10 cellular contexts compared by ENCODE assay signal in the genomic region with DNA sequence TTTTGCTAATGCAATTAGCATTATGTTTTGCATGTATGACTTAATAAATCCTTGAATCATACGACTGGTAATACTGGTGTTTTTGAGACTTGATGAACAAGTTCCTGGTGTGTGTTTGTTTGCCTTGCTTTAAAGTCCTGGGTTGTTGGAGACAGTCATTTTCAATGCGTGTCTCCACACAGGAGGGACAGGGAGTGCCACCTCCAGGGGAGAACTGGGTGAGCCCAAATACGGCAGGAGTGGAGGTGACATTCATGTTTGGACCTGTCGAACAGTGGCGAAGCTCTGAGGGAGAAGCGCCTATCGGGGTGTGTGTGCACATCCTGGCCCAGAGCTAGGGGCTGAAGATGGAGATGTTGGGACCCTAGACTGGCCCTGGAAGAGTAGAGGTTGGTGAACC. TPM values are rescaled to one million over a fixed set of nuclear protein-coding genes. Genes with fewer than 3 reads are reported as not detected.
DNase-seq lines count a peak whose midpoint lies in the region; ATAC-seq and TF ChIP-seq lines count a peak whose summit lies in the region.
"Had no signal": no experiment of that assay in that cellular context is flagged by ENCODE, and none has a peak within 500 bp of the region (broad histone marks: within the 10 kb centered on the region; RNA-seq: fewer than 3 reads in every experiment).

No MANE protein-coding gene starts in this region.

- peak; percentile 38 for TF ChIP-seq CTCF in epithelial cell of esophagus (IDR thresholded peaks at IDR 0.05; ENCODE audit: insufficient read depth, low read depth, low read length, missing control alignments)
- no peak for TF ChIP-seq CTCF in osteocyte (IDR thresholded peaks at IDR 0.05)

- H3K27me3 ChIP-seq in CD4-positive, CD25-positive, alpha-beta regulatory T cell (ENCODE audit: control insufficient read depth, insufficient read depth, low read length), result no peaks in the 10 kb centered on the region
- H3K27me3 ChIP-seq in HUES48 (ENCODE audit: control insufficient read depth, insufficient read depth, low read length), result no peaks in the 10 kb centered on the region

- H3K36me3 ChIP-seq in CD4-positive, CD25-positive, alpha-beta regulatory T cell (ENCODE audit: control insufficient read depth, insufficient read depth, low read length), result peaks cover 64% of the 10 kb centered on the region
- H3K36me3 ChIP-seq in HUES48 (ENCODE audit: control insufficient read depth, insufficient read depth, low read length), result peaks cover 87% of the 10 kb centered on the region

- no peaks in the 10 kb centered on the region for H3K9me3 Mint-ChIP-seq in CD4-positive, CD25-positive, alpha-beta regulatory T cell
- no peaks in the 10 kb centered on the region for H3K9me3 Mint-ChIP-seq in osteocyte (ENCODE audit: unreplicated experiment)

- no peak for DNase-seq in CD4-positive, CD25-positive, alpha-beta regulatory T cell
- DNase-seq in epithelial cell of esophagus (ENCODE audit: low read depth) (peak; percentile 98), osteocyte (ENCODE audit: extremely low spot score, unreplicated experiment) (no peak), AML-193 (lab: John Stamatoyannopoulos, UW) (no peak), NCI-H1436 (lab: John Stamatoyannopoulos, UW) (no peak)
- DNase-seq in activated CD8-positive, alpha-beta memory T cell treated with anti-CD3 and anti-CD28 coated beads, Interleukin-2, amount 50 U/mL, for 48 hours, result no peak
- DNase-seq: foreskin fibroblast; NCI-H1092; stimulated activated CD4-positive, alpha-beta T cell treated with anti-CD3 and anti-CD28 coated beads, Interleukin-15, amount 100 ng/mL, for 24 hours had no signal

- H3K4me1 Mint-ChIP-seq in CD4-positive, CD25-positive, alpha-beta regulatory T cell, result peaks cover 0 to 10% (median 7%) of the 10 kb centered on the region in 4 donors
- peaks cover 5% of the 10 kb centered on the region for H3K4me1 Mint-ChIP-seq in osteocyte (ENCODE audit: unreplicated experiment)

- peaks cover 39% of the 10 kb centered on the region for H3K36me3 Mint-ChIP-seq in CD4-positive, CD25-positive, alpha-beta regulatory T cell
- peaks cover 46% of the 10 kb centered on the region for H3K36me3 Mint-ChIP-seq in osteocyte (ENCODE audit: unreplicated experiment)

- no peaks in the 10 kb centered on the region for H3K9me3 ChIP-seq in CD4-positive, CD25-positive, alpha-beta regulatory T cell (ENCODE audit: control insufficient read depth in 2 of 2, low read length in 2 of 2)
- H3K9me3 ChIP-seq in HUES48 (ENCODE audit: control insufficient read depth, insufficient read depth, low read length), result no peaks in the 10 kb centered on the region

- no peak for ATAC-seq in CD4-positive, CD25-positive, alpha-beta regulatory T cell (ENCODE audit: low read depth in 2 of 2)

- H3K4me3 Mint-ChIP-seq in CD4-positive, CD25-positive, alpha-beta regulatory T cell, result no peak overlapping the region
- H3K4me3 Mint-ChIP-seq in osteocyte (ENCODE audit: unreplicated experiment), result no peak overlapping the region

- H3K9ac ChIP-seq in HUES48 (ENCODE audit: low read depth, low read length), result no peak overlapping the region

- H3K27ac Mint-ChIP-seq in CD4-positive, CD25-positive, alpha-beta regulatory T cell, result peak overlapping the region in 2 of 3 donors; percentile 38 to 44
- H3K27ac Mint-ChIP-seq in osteocyte (ENCODE audit: unreplicated experiment), result peak overlapping the region; percentile 1

- no peak overlapping the region for H3K4me3 ChIP-seq in CD4-positive, CD25-positive, alpha-beta regulatory T cell (ENCODE audit: low read depth, low read length)
- H3K4me3 ChIP-seq in HUES48 (ENCODE audit: low read depth, low read length) (no peak overlapping the region), epithelial cell of esophagus (ENCODE audit: low read length) (peak overlapping the region; percentile 36)

- H3K4me1 ChIP-seq in CD4-positive, CD25-positive, alpha-beta regulatory T cell (ENCODE audit: control insufficient read depth, insufficient read depth, low read length, poor library complexity, severe bottlenecking), result no peaks in the 10 kb centered on the region
- 0 out of 2 replicates have a peak, but pooled peaks cover under 1% of the 10 kb centered on the region for H3K4me1 ChIP-seq in HUES48 (ENCODE audit: control insufficient read depth, insufficient read depth, low read length)

- H3K27ac ChIP-seq in CD4-positive, CD25-positive, alpha-beta regulatory T cell (ENCODE audit: insufficient read depth, low read length, poor library complexity, severe bottlenecking), result no peak overlapping the region
- H3K27ac ChIP-seq in HUES48 (ENCODE audit: low read depth, low read length), result peak overlapping the region; percentile 11

- H3K27me3 Mint-ChIP-seq in CD4-positive, CD25-positive, alpha-beta regulatory T cell, result no peaks in the 10 kb centered on the region
- H3K27me3 Mint-ChIP-seq in osteocyte (ENCODE audit: unreplicated experiment), result no peaks in the 10 kb centered on the region

RNA-seq across cellular contexts. Expression of a gene that starts 29.6 kb away (rescaled TPM):
- total RNA-seq in CD4-positive, CD25-positive, alpha-beta regulatory T cell, result 72.8 TPM
- polyA plus RNA-seq in CD4-positive, CD25-positive, alpha-beta regulatory T cell, result 100 to 1,000 TPM; 244 to 419 (median 310) TPM
- 267 and 270 TPM in 2 replicates for total RNA-seq in osteocyte

RNA-seq across cellular contexts. Expression of a gene that starts 43.8 kb away (rescaled TPM):
- total RNA-seq in CD4-positive, CD25-positive, alpha-beta regulatory T cell, result 33.2 TPM
- 10 to 100 TPM in 3 of 4 donors, 1 to 10 TPM in 1; 5.9 to 13.8 (median 11.7) TPM for polyA plus RNA-seq in CD4-positive, CD25-positive, alpha-beta regulatory T cell
- total RNA-seq in osteocyte, result 21.5 and 22.4 TPM in 2 replicates

RNA-seq across cellular contexts. Expression of a gene that starts 55.1 kb away (rescaled TPM):
- total RNA-seq in CD4-positive, CD25-positive, alpha-beta regulatory T cell, result 6.8 TPM
- polyA plus RNA-seq in CD4-positive, CD25-positive, alpha-beta regulatory T cell, result 1 to 10 TPM; 5.6 to 7.4 (median 5.9) TPM
- total RNA-seq in osteocyte, result 23.0 and 27.7 TPM in 2 replicates
